ENCODE assay signal across 9 cellular contexts in genomic region chr6:125952764-125953501, GRCh38. TPM values are rescaled to one million over a fixed set of nuclear protein-coding genes. Genes with fewer than 3 reads are reported as not detected.
DNase-seq lines count a peak whose midpoint lies in the region; ATAC-seq, FAIRE-seq and TF ChIP-seq lines count a peak whose summit lies in the region.
"Had no signal": no experiment of that assay in that cellular context is flagged by ENCODE, and none has a peak within 500 bp of the region (broad histone marks: within the 10 kb centered on the region; RNA-seq: fewer than 3 reads in every experiment).

No MANE protein-coding gene starts in this region.

- no peaks in the 10 kb centered on the region for H3K9me3 ChIP-seq in kidney (ENCODE audit: control insufficient read depth in 1 of 2, low read length in 2 of 2)

- H3K4me3 ChIP-seq in kidney (ENCODE audit: low read length in 2 of 2): no peak overlapping the region

- no peak for ATAC-seq in GM19452 (IDR thresholded peaks at IDR 0.05; ENCODE audit: unreplicated experiment)

- FAIRE-seq in kidney (lab: Jason Lieb, UNC): no peak

- H3K4me1 ChIP-seq in kidney (ENCODE audit: control insufficient read depth in 1 of 2, insufficient read depth in 1 of 2, low read depth in 1 of 2, low read length in 2 of 2): peaks cover 1 to 6% of the 10 kb centered on the region in 2 donors

- intact Hi-C loops in kidney (cut with DNase I): no loop called here

- no peak overlapping the region for H3K27ac ChIP-seq in kidney (ENCODE audit: low read depth in 2 of 2, low read length in 2 of 2)
- H3K27ac ChIP-seq: VCaP had no signal

- TF ChIP-seq CTCF in kidney (IDR thresholded peaks at IDR 0.05; ENCODE audit: borderline replicate concordance, extremely low read depth, insufficient read depth): peak; percentile 14

- H3K9ac ChIP-seq in kidney (ENCODE audit: low read length in 2 of 2): no peak overlapping the region

- no peaks in the 10 kb centered on the region for H3K36me3 ChIP-seq in kidney (ENCODE audit: control insufficient read depth in 1 of 2, insufficient read depth in 2 of 2, low read length in 2 of 2)

- DNase-seq in D341Med (ENCODE audit: low spot score) (peak; percentile 53), HK-2 (ENCODE audit: unreplicated experiment) (peak; percentile 20), UCSD-AML1 (lab: John Stamatoyannopoulos, UW; ENCODE audit: unreplicated experiment) (peak; percentile 78), kidney (no peak), NAMALWA (ENCODE audit: low spot score) (no peak), LoVo (ENCODE audit: low spot score) (no peak), KG1 (lab: John Stamatoyannopoulos, UW) (no peak)

RNA-seq across cellular contexts. Expression of gene HINT3, which starts 3.6 kb away (rescaled TPM):
- 21.4 TPM for total RNA-seq in kidney
- polyA plus RNA-seq in kidney (ENCODE audit: insufficient read depth, low read depth, low replicate concordance): 18.9 TPM

RNA-seq across cellular contexts. Expression of gene TRMT11, which starts 33.4 kb away (rescaled TPM):
- total RNA-seq in kidney: 25.1 TPM
- polyA plus RNA-seq in kidney (ENCODE audit: insufficient read depth, low read depth, low replicate concordance): 10.6 TPM

Comparison
In these comparisons a context has a peak if more than half of its experiments do, and no peak if none do; other contexts are left out.
1. DNase-seq: peak in D341Med (single experiment), HK-2 (single experiment) and UCSD-AML1 (single experiment); none in kidney (single experiment), NAMALWA (single experiment), LoVo (single experiment) and KG1 (single experiment).